Comparison of ENCODE assay signal across 1 cellular context in the genomic region with DNA sequence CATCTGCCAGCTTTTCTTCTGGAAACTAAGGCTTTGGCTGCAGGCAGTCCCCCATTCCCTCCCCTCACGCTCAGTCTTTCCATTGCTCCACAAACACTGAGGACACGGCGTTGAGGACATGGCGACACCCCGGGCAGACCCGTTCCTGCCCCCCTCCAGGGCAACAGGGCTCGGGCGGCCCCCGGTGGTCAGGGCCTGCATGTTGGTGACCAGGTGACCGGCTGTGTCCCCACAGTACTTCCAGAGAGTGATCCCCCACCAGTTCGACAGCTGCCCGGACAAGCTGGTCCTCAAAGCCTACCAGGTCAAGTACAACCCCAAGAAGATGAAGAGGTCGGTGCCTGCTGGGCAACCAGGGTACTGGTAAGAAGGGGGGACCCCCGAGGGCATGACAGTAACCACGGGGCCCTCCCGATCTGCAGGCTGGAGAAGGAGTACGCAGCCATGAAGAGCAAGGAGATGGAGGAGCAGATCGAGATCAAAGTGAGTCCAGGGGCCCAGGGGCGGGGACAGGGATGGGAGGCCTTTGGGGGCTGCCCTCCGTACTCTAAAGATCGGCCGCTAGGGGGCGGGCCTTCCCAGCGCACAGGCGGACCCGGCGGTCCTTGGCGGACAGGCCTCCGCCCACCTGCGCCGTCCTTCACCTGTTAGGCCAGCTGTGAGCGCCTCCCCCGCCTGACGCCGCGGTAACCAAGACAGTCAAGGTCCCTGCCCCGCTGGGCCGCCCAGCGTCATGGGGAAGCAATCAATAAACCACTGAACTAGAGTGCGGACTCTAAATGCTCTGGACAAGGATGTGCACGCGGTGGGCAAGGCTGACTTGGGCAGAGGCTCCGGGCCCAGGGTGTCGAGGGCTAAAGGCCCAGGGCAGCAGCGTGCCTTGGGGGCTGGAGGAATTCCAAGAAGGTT.
TF ChIP-seq lines count a peak whose summit lies in the region.

No MANE protein-coding gene starts in this region.

TF ChIP-seq in HepG2, 621 proteins besides CTCF, POLR2A, EP300 and RAD21 (continued from another document and continues in another):
- TF ChIP-seq, protein P1, sequence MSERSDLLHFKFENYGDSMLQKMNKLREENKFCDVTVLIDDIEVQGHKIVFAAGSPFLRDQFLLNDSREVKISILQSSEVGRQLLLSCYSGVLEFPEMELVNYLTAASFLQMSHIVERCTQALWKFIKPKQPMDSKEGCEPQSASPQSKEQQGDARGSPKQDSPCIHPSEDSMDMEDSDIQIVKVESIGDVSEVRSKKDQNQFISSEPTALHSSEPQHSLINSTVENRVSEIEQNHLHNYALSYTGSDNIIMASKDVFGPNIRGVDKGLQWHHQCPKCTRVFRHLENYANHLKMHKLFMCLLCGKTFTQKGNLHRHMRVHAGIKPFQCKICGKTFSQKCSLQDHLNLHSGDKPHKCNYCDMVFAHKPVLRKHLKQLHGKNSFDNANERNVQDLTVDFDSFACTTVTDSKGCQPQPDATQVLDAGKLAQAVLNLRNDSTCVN (CRISPR knock-in tag; IDR thresholded peaks at IDR 0.05; ENCODE audit: borderline replicate concordance) = peak; percentile 56; the same call in 1 of the 2 replicates
- TF ChIP-seq ZNF775 (CRISPR knock-in tag; IDR thresholded peaks at IDR 0.05; ENCODE audit: borderline replicate concordance) (peak; percentile 79; the same call in 1 of the 2 replicates), ZFP90 (CRISPR knock-in tag; IDR thresholded peaks at IDR 0.05; ENCODE audit: borderline replicate concordance) (peak; percentile 88; the same call in 1 of the 2 replicates), ZNF839 (CRISPR knock-in tag; IDR thresholded peaks at IDR 0.05; ENCODE audit: borderline replicate concordance) (no peak), EEA1 (CRISPR knock-in tag; IDR thresholded peaks at IDR 0.05; ENCODE audit: borderline replicate concordance) (peak; percentile 90; the same call in 1 of the 2 replicates), ZNF703 (CRISPR knock-in tag; IDR thresholded peaks at IDR 0.05; ENCODE audit: borderline replicate concordance) (no peak), FOXC1 (CRISPR knock-in tag; IDR thresholded peaks at IDR 0.05; ENCODE audit: borderline replicate concordance) (peak; percentile 96), HNRNPL (IDR thresholded peaks at IDR 0.05; ENCODE audit: low read depth, low read length) (peak; percentile 86; the same call in 1 of the 2 replicates), ZNF850 (CRISPR knock-in tag; conservative IDR thresholded peaks at IDR 0.05) (no peak), SP5 (CRISPR knock-in tag; IDR thresholded peaks at IDR 0.05; ENCODE audit: borderline replicate concordance, low read depth) (peak; percentile 92), ZKSCAN1 (IDR thresholded peaks at IDR 0.05; ENCODE audit: low read length) (peak; percentile 10; the same call in 1 of the 2 replicates), SNAPC4 (CRISPR knock-in tag; IDR thresholded peaks at IDR 0.05) (no peak), GATA4 (IDR thresholded peaks at IDR 0.05; ENCODE audit: borderline replicate concordance, low read depth) (0 out of 2 replicates have a peak, but pooled peaks have one; percentile 21), ZUFSP (CRISPR knock-in tag; IDR thresholded peaks at IDR 0.05; ENCODE audit: borderline replicate concordance) (no peak), SP2 (CRISPR knock-in tag; IDR thresholded peaks at IDR 0.05) (peak; percentile 51), SP4 (CRISPR knock-in tag; IDR thresholded peaks at IDR 0.05) (peak; percentile 93), REL (CRISPR knock-in tag; conservative IDR thresholded peaks at IDR 0.05) (no peak; the same call in 1 of the 2 replicates), HNRNPK (IDR thresholded peaks at IDR 0.05; ENCODE audit: low read depth, low read length, poor library complexity, severe bottlenecking) (peak; percentile 93), MBD4 (IDR thresholded peaks at IDR 0.05; ENCODE audit: borderline replicate concordance, low read length) (no peak), CBX1 (IDR thresholded peaks at IDR 0.05; ENCODE audit: low read depth) (no peak), TCF12 (IDR thresholded peaks at IDR 0.05) (no peak), TCF12 (CRISPR knock-in tag; IDR thresholded peaks at IDR 0.05) (0 out of 2 replicates have a peak, but pooled peaks have one; percentile 64), GTF2F1 (IDR thresholded peaks at IDR 0.05; ENCODE audit: low read length) (no peak), XBP1 (CRISPR knock-in tag; IDR thresholded peaks at IDR 0.05) (no peak), ZNF235 (CRISPR knock-in tag; IDR thresholded peaks at IDR 0.05; ENCODE audit: borderline replicate concordance) (no peak), ZNF614 (CRISPR knock-in tag; IDR thresholded peaks at IDR 0.05; ENCODE audit: borderline replicate concordance) (peak; percentile 94; the same call in 1 of the 2 replicates), ARNTL (CRISPR knock-in tag; IDR thresholded peaks at IDR 0.05) (peak; percentile 88), SIX1 (CRISPR knock-in tag; IDR thresholded peaks at IDR 0.05; ENCODE audit: borderline replicate concordance) (no peak), ZSCAN22 (CRISPR knock-in tag; IDR thresholded peaks at IDR 0.05) (no peak), ZFY (CRISPR knock-in tag; IDR thresholded peaks at IDR 0.05) (peak; percentile 89), ZNF678 (CRISPR knock-in tag; IDR thresholded peaks at IDR 0.05) (peak; percentile 86; the same call in 1 of the 2 replicates), KDM5B (CRISPR knock-in tag; IDR thresholded peaks at IDR 0.05; ENCODE audit: borderline replicate concordance) (peak; percentile 94), GZF1 (CRISPR knock-in tag; IDR thresholded peaks at IDR 0.05) (no peak), ZNF292 (CRISPR knock-in tag; IDR thresholded peaks at IDR 0.05; ENCODE audit: borderline replicate concordance, low read depth) (peak; percentile 63), FUBP1 (CRISPR knock-in tag; IDR thresholded peaks at IDR 0.05; ENCODE audit: borderline replicate concordance) (no peak)
- TF ChIP-seq, protein P2, sequence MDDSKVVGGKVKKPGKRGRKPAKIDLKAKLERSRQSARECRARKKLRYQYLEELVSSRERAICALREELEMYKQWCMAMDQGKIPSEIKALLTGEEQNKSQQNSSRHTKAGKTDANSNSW (CRISPR knock-in tag; IDR thresholded peaks at IDR 0.05; ENCODE audit: borderline replicate concordance) = no peak
- TF ChIP-seq, protein P3, sequence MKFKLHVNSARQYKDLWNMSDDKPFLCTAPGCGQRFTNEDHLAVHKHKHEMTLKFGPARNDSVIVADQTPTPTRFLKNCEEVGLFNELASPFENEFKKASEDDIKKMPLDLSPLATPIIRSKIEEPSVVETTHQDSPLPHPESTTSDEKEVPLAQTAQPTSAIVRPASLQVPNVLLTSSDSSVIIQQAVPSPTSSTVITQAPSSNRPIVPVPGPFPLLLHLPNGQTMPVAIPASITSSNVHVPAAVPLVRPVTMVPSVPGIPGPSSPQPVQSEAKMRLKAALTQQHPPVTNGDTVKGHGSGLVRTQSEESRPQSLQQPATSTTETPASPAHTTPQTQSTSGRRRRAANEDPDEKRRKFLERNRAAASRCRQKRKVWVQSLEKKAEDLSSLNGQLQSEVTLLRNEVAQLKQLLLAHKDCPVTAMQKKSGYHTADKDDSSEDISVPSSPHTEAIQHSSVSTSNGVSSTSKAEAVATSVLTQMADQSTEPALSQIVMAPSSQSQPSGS (CRISPR knock-in tag; IDR thresholded peaks at IDR 0.05) = peak; percentile 67
- TF ChIP-seq, protein P4, sequence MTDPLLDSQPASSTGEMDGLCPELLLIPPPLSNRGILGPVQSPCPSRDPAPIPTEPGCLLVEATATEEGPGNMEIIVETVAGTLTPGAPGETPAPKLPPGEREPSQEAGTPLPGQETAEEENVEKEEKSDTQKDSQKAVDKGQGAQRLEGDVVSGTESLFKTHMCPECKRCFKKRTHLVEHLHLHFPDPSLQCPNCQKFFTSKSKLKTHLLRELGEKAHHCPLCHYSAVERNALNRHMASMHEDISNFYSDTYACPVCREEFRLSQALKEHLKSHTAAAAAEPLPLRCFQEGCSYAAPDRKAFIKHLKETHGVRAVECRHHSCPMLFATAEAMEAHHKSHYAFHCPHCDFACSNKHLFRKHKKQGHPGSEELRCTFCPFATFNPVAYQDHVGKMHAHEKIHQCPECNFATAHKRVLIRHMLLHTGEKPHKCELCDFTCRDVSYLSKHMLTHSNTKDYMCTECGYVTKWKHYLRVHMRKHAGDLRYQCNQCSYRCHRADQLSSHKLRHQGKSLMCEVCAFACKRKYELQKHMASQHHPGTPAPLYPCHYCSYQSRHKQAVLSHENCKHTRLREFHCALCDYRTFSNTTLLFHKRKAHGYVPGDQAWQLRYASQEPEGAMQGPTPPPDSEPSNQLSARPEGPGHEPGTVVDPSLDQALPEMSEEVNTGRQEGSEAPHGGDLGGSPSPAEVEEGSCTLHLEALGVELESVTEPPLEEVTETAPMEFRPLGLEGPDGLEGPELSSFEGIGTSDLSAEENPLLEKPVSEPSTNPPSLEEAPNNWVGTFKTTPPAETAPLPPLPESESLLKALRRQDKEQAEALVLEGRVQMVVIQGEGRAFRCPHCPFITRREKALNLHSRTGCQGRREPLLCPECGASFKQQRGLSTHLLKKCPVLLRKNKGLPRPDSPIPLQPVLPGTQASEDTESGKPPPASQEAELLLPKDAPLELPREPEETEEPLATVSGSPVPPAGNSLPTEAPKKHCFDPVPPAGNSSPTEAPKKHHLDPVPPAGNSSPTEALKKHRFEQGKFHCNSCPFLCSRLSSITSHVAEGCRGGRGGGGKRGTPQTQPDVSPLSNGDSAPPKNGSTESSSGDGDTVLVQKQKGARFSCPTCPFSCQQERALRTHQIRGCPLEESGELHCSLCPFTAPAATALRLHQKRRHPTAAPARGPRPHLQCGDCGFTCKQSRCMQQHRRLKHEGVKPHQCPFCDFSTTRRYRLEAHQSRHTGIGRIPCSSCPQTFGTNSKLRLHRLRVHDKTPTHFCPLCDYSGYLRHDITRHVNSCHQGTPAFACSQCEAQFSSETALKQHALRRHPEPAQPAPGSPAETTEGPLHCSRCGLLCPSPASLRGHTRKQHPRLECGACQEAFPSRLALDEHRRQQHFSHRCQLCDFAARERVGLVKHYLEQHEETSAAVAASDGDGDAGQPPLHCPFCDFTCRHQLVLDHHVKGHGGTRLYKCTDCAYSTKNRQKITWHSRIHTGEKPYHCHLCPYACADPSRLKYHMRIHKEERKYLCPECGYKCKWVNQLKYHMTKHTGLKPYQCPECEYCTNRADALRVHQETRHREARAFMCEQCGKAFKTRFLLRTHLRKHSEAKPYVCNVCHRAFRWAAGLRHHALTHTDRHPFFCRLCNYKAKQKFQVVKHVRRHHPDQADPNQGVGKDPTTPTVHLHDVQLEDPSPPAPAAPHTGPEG (CRISPR knock-in tag; IDR thresholded peaks at IDR 0.05) = peak; percentile 86; the same call in 1 of the 2 replicates
